ENCODE assay signal across 8 cellular contexts in genomic region chr3:122515020-122515468, GRCh38. TPM values are rescaled to one million over a fixed set of nuclear protein-coding genes. Genes with fewer than 3 reads are reported as not detected.
DNase-seq lines count a peak whose midpoint lies in the region; ATAC-seq, FAIRE-seq and TF ChIP-seq lines count a peak whose summit lies in the region.

No MANE protein-coding gene starts in this region.

- no peak for TF ChIP-seq EP300 in A549 (IDR thresholded peaks at IDR 0.05)

- H3K4me1 ChIP-seq in A549 (peaks cover 35% of the 10 kb centered on the region; the same call in 2 of the 3 replicates), HUES48 (ENCODE audit: control insufficient read depth, insufficient read depth, low read length) (peaks cover 33% of the 10 kb centered on the region), mucosa of descending colon (ENCODE audit: low read depth) (peaks cover 5% of the 10 kb centered on the region), aorta (ENCODE audit: control insufficient read depth in 1 of 2, insufficient read depth in 2 of 2, low read length in 2 of 2) (no peaks in the 10 kb centered on the region)

- no peak overlapping the region for H3K9ac ChIP-seq in HUES48 (ENCODE audit: low read depth, low read length)

- H3K27ac ChIP-seq in A549, result peak overlapping the region; percentile 91 to 100
- H3K27ac ChIP-seq in HUES48 (ENCODE audit: low read depth, low read length), result no peak overlapping the region
- no peak overlapping the region for H3K27ac ChIP-seq in aorta (ENCODE audit: low read depth in 1 of 2, low read length in 2 of 2)

- H3K9me3 ChIP-seq in A549, result no peaks in the 10 kb centered on the region
- H3K9me3 ChIP-seq in HUES48 (ENCODE audit: control insufficient read depth, insufficient read depth, low read length), result no peaks in the 10 kb centered on the region
- no peaks in the 10 kb centered on the region for H3K9me3 ChIP-seq in mucosa of descending colon
- no peaks in the 10 kb centered on the region for H3K9me3 ChIP-seq in aorta (ENCODE audit: control insufficient read depth, low read length)

- no peak for TF ChIP-seq RAD21 in A549 (conservative IDR thresholded peaks at IDR 0.05 in 1 of 2, IDR thresholded peaks at IDR 0.05 in 1 of 2)

- TF ChIP-seq CTCF in A549 (IDR thresholded peaks at IDR 0.05) (no peak), bronchial epithelial cell (IDR thresholded peaks at IDR 0.05; ENCODE audit: insufficient read depth, low read length, severe bottlenecking) (no peak), mucosa of descending colon (IDR thresholded peaks at IDR 0.05) (no peak)

- DNase-seq in A549 (ENCODE audit: low read depth in 1 of 2, low spot score in 1 of 2) (no peak), bronchial epithelial cell (ENCODE audit: low read depth) (no peak), mucosa of descending colon (peak in 1 of 3 donors; percentile 19), SHP77 (lab: John Stamatoyannopoulos, UW) (no peak), aorta (no peak)
- DNase-seq in activated naive CD4-positive, alpha-beta T cell treated with anti-CD3 and anti-CD28 coated beads, Interleukin-2, amount 50 U/mL, for 16 hours, result no peak
- DNase-seq in stimulated activated naive CD4-positive, alpha-beta T cell treated with Interleukin-2 at 50 U/mL for 16 hours (lab: John Stamatoyannopoulos, UW), result no peak

- CTCF ChIA-PET in A549 (lab: Yijun Ruan, JAX), result interaction anchor here (0.9 to 1.4 kb wide), 2 partner anchors 57 to 131 kb away, joined by 3 read pairs; partner anchors contain the start of gene FAM162A

- POLR2A ChIA-PET in A549 (lab: Yijun Ruan, JAX), result interaction anchor here (0.7 to 1.1 kb wide), 9 partner anchors 9 to 164 kb away, joined by 3 to 9 read pairs (median 4); partner anchors contain the start of genes DTX3L, PARP9 and WDR5B

- H3K4me3 ChIP-seq in A549 (peak overlapping the region; percentile 72), HUES48 (ENCODE audit: low read depth, low read length) (peak overlapping the region; percentile 86), bronchial epithelial cell (ENCODE audit: low read depth, low read length) (peak overlapping the region; percentile 91), mucosa of descending colon (peak overlapping the region; percentile 89), aorta (ENCODE audit: low read length in 2 of 2) (peak overlapping the region in 1 of 2 donors; percentile 81)

- FAIRE-seq in A549 (lab: Jason Lieb, UNC), result no peak
- no peak for FAIRE-seq in bronchial epithelial cell (lab: Jason Lieb, UNC)

- intact Hi-C loops in mucosa of descending colon (cut with DNase I, micrococcal nuclease), result no loop called here
- intact Hi-C loops in aorta (cut with DNase I), result no loop called here

- H3K27me3 ChIP-seq in HUES48 (ENCODE audit: control insufficient read depth, insufficient read depth, low read length) (no peaks in the 10 kb centered on the region), bronchial epithelial cell (ENCODE audit: control insufficient read depth, insufficient read depth, low read length) (no peaks in the 10 kb centered on the region), aorta (ENCODE audit: control insufficient read depth in 1 of 2, insufficient read depth in 2 of 2, low read length in 1 of 2) (no peaks in the 10 kb centered on the region)

- peak in 1 of 2 experiments; percentile 39; a peak in 3 of 6 replicates for ATAC-seq in A549
- ATAC-seq in mucosa of descending colon, result no peak
- no peak for ATAC-seq in aorta (ENCODE audit: low FRiP score)

- 38% methylated on average over 19 of the region's 19 CpGs for WGBS in A549 (ENCODE audit: missing lambda C conversion rate)
- WGBS in aorta, 2 donors, result 37 to 38% methylated on average over 19 of the region's 19 CpGs

- H3K4me2 ChIP-seq in A549, result peak overlapping the region; percentile 79

- no peaks in the 10 kb centered on the region for H3K36me3 ChIP-seq in HUES48 (ENCODE audit: control insufficient read depth, insufficient read depth, low read length)
- no peaks in the 10 kb centered on the region for H3K36me3 ChIP-seq in bronchial epithelial cell (ENCODE audit: control insufficient read depth, insufficient read depth, low read length)
- no peaks in the 10 kb centered on the region for H3K36me3 ChIP-seq in mucosa of descending colon (ENCODE audit: low read depth)
- no peaks in the 10 kb centered on the region for H3K36me3 ChIP-seq in aorta (ENCODE audit: control insufficient read depth in 1 of 2, insufficient read depth in 2 of 2, low read length in 1 of 2)

- no peak for TF ChIP-seq POLR2A in A549 (IDR thresholded peaks at IDR 0.05; ENCODE audit: low read length)

TF ChIP-seq in A549, 52 proteins besides CTCF, POLR2A, EP300 and RAD21:
- no peak for TF ChIP-seq E2F6 (IDR thresholded peaks at IDR 0.05; ENCODE audit: borderline replicate concordance, low read depth)
- no peak for TF ChIP-seq FOXS1 (CRISPR knock-in tag; IDR thresholded peaks at IDR 0.05)
- TF ChIP-seq ELK1 (IDR thresholded peaks at IDR 0.05; ENCODE audit: low read depth, low read length), result no peak
- no peak for TF ChIP-seq GATA3 (IDR thresholded peaks at IDR 0.05; ENCODE audit: borderline replicate concordance)
- TF ChIP-seq ESRRA (IDR thresholded peaks at IDR 0.05; ENCODE audit: borderline replicate concordance, low read length), result no peak
- no peak for TF ChIP-seq HOXA7 (CRISPR knock-in tag; IDR thresholded peaks at IDR 0.05)
- no peak for TF ChIP-seq ATOH8 (CRISPR knock-in tag; IDR thresholded peaks at IDR 0.05; ENCODE audit: low read depth)
- TF ChIP-seq KDM1A (IDR thresholded peaks at IDR 0.05; ENCODE audit: low read depth), result no peak
- TF ChIP-seq RARB (CRISPR knock-in tag; IDR thresholded peaks at IDR 0.05), result no peak

RNA-seq across cellular contexts. Expression of gene KPNA1, which starts 0.3 kb away (rescaled TPM):
- polyA plus RNA-seq in A549 (2011; rRNA removed) (81.8 and 86.6 TPM in 2 replicates), A549 (2017; fragmentation: RNase III; extraction: RNeasy Plus Mini Kit Qiagen cat#74134 plus additional on column Dnase treatment) (48.1 to 50.7 TPM (median 48.9 TPM) in 3 replicates), aorta (10 to 100 TPM; 11.6 to 14.9 TPM)
- polyA plus RNA-seq in A549 (2012; cell fraction: cytosol; rRNA removed), result 19.6 and 25.4 TPM in 2 replicates
- 14.9 and 20.9 TPM in 2 replicates for polyA plus RNA-seq in A549 (2012; cell fraction: nucleus; rRNA removed)
- polyA minus RNA-seq in A549 (2011; rRNA and poly(A)+ RNA removed), result 56.5 and 78.2 TPM in 2 replicates
- total RNA-seq in bronchial epithelial cell (28.4 and 36.4 TPM in 2 replicates), mucosa of descending colon (10 to 100 TPM; 43.3 to 80.2 (median 48.8) TPM), aorta (10 to 100 TPM; 71.8 to 74.1 TPM)

RNA-seq across cellular contexts. Expression of gene PARP9, which starts 49.1 kb away (rescaled TPM):
- polyA plus RNA-seq in A549 (2011; rRNA removed) (11.7 and 12.6 TPM in 2 replicates), A549 (2017; fragmentation: RNase III; extraction: RNeasy Plus Mini Kit Qiagen cat#74134 plus additional on column Dnase treatment) (4.5 to 7.0 TPM (median 5.1 TPM) in 3 replicates), aorta (10 to 100 TPM; 13.5 to 20.5 TPM)
- polyA plus RNA-seq in A549 (2012; cell fraction: cytosol; rRNA removed), result 2.3 and 2.5 TPM in 2 replicates
- polyA plus RNA-seq in A549 (2012; cell fraction: nucleus; rRNA removed), result 2.0 and 2.5 TPM in 2 replicates
- 3.6 and 3.9 TPM in 2 replicates for polyA minus RNA-seq in A549 (2011; rRNA and poly(A)+ RNA removed)
- total RNA-seq in bronchial epithelial cell (4.5 and 8.1 TPM in 2 replicates), mucosa of descending colon (10 to 100 TPM; 32.2 to 51.1 (median 44.7) TPM), aorta (10 to 100 TPM; 30.4 to 41.9 TPM)

RNA-seq across cellular contexts. Expression of gene DTX3L, which starts 49.1 kb away (rescaled TPM):
- 4.2 and 6.9 TPM in 2 replicates for polyA plus RNA-seq in A549 (2011; rRNA removed)
- polyA plus RNA-seq in A549 (2012; cell fraction: cytosol; rRNA removed), result 0.91 and 1.3 TPM in 2 replicates
- 0.53 and 1.4 TPM in 2 replicates for polyA plus RNA-seq in A549 (2012; cell fraction: nucleus; rRNA removed)
- polyA plus RNA-seq in A549 (2017; fragmentation: RNase III; extraction: RNeasy Plus Mini Kit Qiagen cat#74134 plus additional on column Dnase treatment), result 5.3 to 6.8 TPM (median 5.7 TPM) in 3 replicates
- polyA minus RNA-seq in A549 (2011; rRNA and poly(A)+ RNA removed), result 4.3 and 5.1 TPM in 2 replicates
- 5.0 and 6.4 TPM in 2 replicates for total RNA-seq in bronchial epithelial cell
- total RNA-seq in mucosa of descending colon, result 10 to 100 TPM; 56.0 to 68.3 (median 59.9) TPM
- total RNA-seq in aorta, result 10 to 100 TPM; 26.6 to 33.3 TPM
- polyA plus RNA-seq in aorta, result 1 to 10 TPM; 5.5 to 6.0 TPM

Comparison
In these comparisons a context has a peak if more than half of its experiments do, and no peak if none do; other contexts are left out.
1. H3K27ac ChIP-seq: peak in A549 (2 of 2); none in HUES48 (single experiment) and aorta (0 of 2).